Comparison of ENCODE assay signal across 38 cellular contexts in genomic region chr14:96670391-96670790, GRCh38.
"Had no signal": no experiment of that assay in that cellular context is flagged by ENCODE, and none has a peak within 500 bp of the region (broad histone marks: within the 10 kb centered on the region; RNA-seq: fewer than 3 reads in every experiment).

No MANE protein-coding gene starts in this region.

- H3K4me1 ChIP-seq: adrenal gland, ascending aorta, body of pancreas, breast epithelium had no signal

- H3K27me3 ChIP-seq: adrenal gland, ascending aorta, body of pancreas, brain microvascular endothelial cell, cardiac muscle cell had no signal

- DNase-seq: activated effector memory CD4-positive, alpha-beta T cell treated with anti-CD3 and anti-CD28 coated beads, Interleukin-2, amount 50 U/mL, for 16 hours; activated effector memory CD4-positive, alpha-beta T cell treated with Interleukin-2 at 50 U/mL for 16 hours; activated gamma-delta T cell; activated gamma-delta T cell treated with Interleukin-2 at 50 U/mL for 16 hours; activated naive CD4-positive, alpha-beta T cell; activated naive CD4-positive, alpha-beta T cell treated with anti-CD3 and anti-CD28 coated beads for 36 hours; activated naive CD4-positive, alpha-beta T cell treated with anti-CD3 and anti-CD28 coated beads, Interleukin-2, amount 10 ng/mL, durations not matched to agents 7 days and 5 days; activated naive CD4-positive, alpha-beta T cell treated with anti-CD3 and anti-CD28 coated beads, Interleukin-2, amount 50 U/mL, for 16 hours; activated naive CD4-positive, alpha-beta T cell treated with Interleukin-2 at 50 U/mL for 16 hours; activated naive CD8-positive, alpha-beta T cell treated with anti-CD3 and anti-CD28 coated beads for 36 hours; activated naive CD8-positive, alpha-beta T cell treated with anti-CD3 and anti-CD28 coated beads, Interleukin-2, amount 10 ng/mL, durations not matched to agents 7 days and 5 days; activated naive CD8-positive, alpha-beta T cell treated with anti-CD3 and anti-CD28 coated beads, Interleukin-2, amount 50 U/mL, for 24 hours; activated T-cell treated with anti-CD3 and anti-CD28 coated beads, Interleukin-2, amount 50 U/mL, for 1 hour; activated T-cell treated with anti-CD3 and anti-CD28 coated beads, Interleukin-2, amount 50 U/mL, for 24 hours; activated T-cell treated with anti-CD3 and anti-CD28 coated beads, Interleukin-2, amount 50 U/mL, for 4 hours; activated T-cell treated with anti-CD3 and anti-CD28 coated beads, Interleukin-2, amount 50 U/mL, for 48 hours; activated T-cell treated with anti-CD3 and anti-CD28 coated beads, Interleukin-2, amount 50 U/mL, for 72 hours; adrenal gland; amniotic stem cell; amygdala; anterior cingulate cortex; aorta; body of pancreas; brain microvascular endothelial cell; caudate nucleus; central memory CD4-positive, alpha-beta T cell; cerebellar nuclear complex had no signal

- H3K27me3 Mint-ChIP-seq: brain had no signal

- H3K36me3 ChIP-seq: adrenal gland, ascending aorta, brain microvascular endothelial cell, breast epithelium, cardiac muscle cell had no signal

- H3K9me3 ChIP-seq: adrenal gland, ascending aorta, body of pancreas, breast epithelium had no signal

- H3K36me3 Mint-ChIP-seq: activated naive CD4-positive, alpha-beta T cell treated with anti-CD3 and anti-CD28 coated beads, Interleukin-2, amount 10 ng/mL, durations not matched to agents 7 days and 5 days; activated naive CD4-positive, alpha-beta T cell treated with anti-CD3 and anti-CD28 coated beads, Interleukin-2, amount 50 U/mL, for 24 hours; activated naive CD4-positive, alpha-beta T cell treated with anti-CD3 and anti-CD28 coated beads, Interleukin-2, amount 50 U/mL, for 72 hours; activated naive CD8-positive, alpha-beta T cell; activated naive CD8-positive, alpha-beta T cell treated with anti-CD3 and anti-CD28 coated beads for 36 hours; activated naive CD8-positive, alpha-beta T cell treated with anti-CD3 and anti-CD28 coated beads, Interleukin-2, amount 10 ng/mL, durations not matched to agents 7 days and 5 days; brain had no signal

- H3K4me1 Mint-ChIP-seq: activated naive CD4-positive, alpha-beta T cell treated with anti-CD3 and anti-CD28 coated beads, Interleukin-2, amount 10 ng/mL, durations not matched to agents 7 days and 5 days; activated naive CD4-positive, alpha-beta T cell treated with anti-CD3 and anti-CD28 coated beads, Interleukin-2, amount 50 U/mL, for 24 hours; activated naive CD8-positive, alpha-beta T cell treated with anti-CD3 and anti-CD28 coated beads for 36 hours; activated naive CD8-positive, alpha-beta T cell treated with anti-CD3 and anti-CD28 coated beads, Interleukin-2, amount 10 ng/mL, durations not matched to agents 7 days and 5 days; activated naive CD8-positive, alpha-beta T cell treated with anti-CD3 and anti-CD28 coated beads, Interleukin-2, amount 50 U/mL, for 24 hours; activated T-helper 17 cell treated with anti-CD3 and anti-CD28 coated beads, Interleukin-2, amount 50 U/mL, for 72 hours; central memory CD8-positive, alpha-beta T cell had no signal

- H3K4me3 ChIP-seq: adrenal gland, ascending aorta, body of pancreas, breast epithelium, cardiac muscle cell had no signal

- H3K4me3 Mint-ChIP-seq: activated naive CD4-positive, alpha-beta T cell treated with anti-CD3 and anti-CD28 coated beads for 36 hours; activated naive CD4-positive, alpha-beta T cell treated with anti-CD3 and anti-CD28 coated beads, Interleukin-2, amount 10 ng/mL, durations not matched to agents 7 days and 5 days; activated naive CD4-positive, alpha-beta T cell treated with anti-CD3 and anti-CD28 coated beads, Interleukin-2, amount 50 U/mL, for 24 hours; activated naive CD8-positive, alpha-beta T cell; activated naive CD8-positive, alpha-beta T cell treated with anti-CD3 and anti-CD28 coated beads for 36 hours; activated naive CD8-positive, alpha-beta T cell treated with anti-CD3 and anti-CD28 coated beads, Interleukin-2, amount 10 ng/mL, durations not matched to agents 7 days and 5 days; activated naive CD8-positive, alpha-beta T cell treated with anti-CD3 and anti-CD28 coated beads, Interleukin-2, amount 50 U/mL, for 24 hours; activated T-cell treated with anti-CD3 and anti-CD28 coated beads, Interleukin-2, amount 50 U/mL, for 24 hours; activated T-cell treated with anti-CD3 and anti-CD28 coated beads, Interleukin-2, amount 50 U/mL, for 4 hours; activated T-cell treated with anti-CD3 and anti-CD28 coated beads, Interleukin-2, amount 50 U/mL, for 72 hours; activated T-helper 1 cell treated with anti-CD3 and anti-CD28 coated beads, Interleukin-12 subunit alpha, Interleukin-12 subunit beta, Interleukin-2, Interleukin-4 antibody, amounts not matched to agents 30 ng/mL and 10 ng/mL and 1 ng/mL, durations not matched to agents 14 hours and 24 hours and 36 hours; activated T-helper 17 cell treated with anti-CD3 and anti-CD28 coated beads, Interleukin-2, amount 50 U/mL, for 72 hours; brain; central memory CD8-positive, alpha-beta T cell had no signal

- ATAC-seq: activated naive CD4-positive, alpha-beta T cell treated with anti-CD3 and anti-CD28 coated beads, Interleukin-2, amount 50 U/mL, for 72 hours; activated naive CD8-positive, alpha-beta T cell treated with anti-CD3 and anti-CD28 coated beads, Interleukin-2, amount 50 U/mL, for 24 hours; activated T-cell treated with anti-CD3 and anti-CD28 coated beads, Interleukin-2, amount 50 U/mL, for 4 hours; activated T-cell treated with anti-CD3 and anti-CD28 coated beads, Interleukin-2, amount 50 U/mL, for 72 hours; activated T-helper 17 cell treated with anti-CD3 and anti-CD28 coated beads, Interleukin-2, amount 50 U/mL, for 72 hours; body of pancreas had no signal

- H3K27ac ChIP-seq: adrenal gland, ascending aorta, body of pancreas, brain microvascular endothelial cell, breast epithelium, cardiac muscle cell had no signal

- H3K9me3 Mint-ChIP-seq: activated naive CD4-positive, alpha-beta T cell treated with anti-CD3 and anti-CD28 coated beads for 36 hours; activated naive CD4-positive, alpha-beta T cell treated with anti-CD3 and anti-CD28 coated beads, Interleukin-2, amount 10 ng/mL, durations not matched to agents 7 days and 5 days; activated naive CD4-positive, alpha-beta T cell treated with anti-CD3 and anti-CD28 coated beads, Interleukin-2, amount 50 U/mL, for 24 hours; activated naive CD4-positive, alpha-beta T cell treated with anti-CD3 and anti-CD28 coated beads, Interleukin-2, amount 50 U/mL, for 72 hours; activated naive CD8-positive, alpha-beta T cell treated with anti-CD3 and anti-CD28 coated beads for 36 hours; activated naive CD8-positive, alpha-beta T cell treated with anti-CD3 and anti-CD28 coated beads, Interleukin-2, amount 10 ng/mL, durations not matched to agents 7 days and 5 days; activated naive CD8-positive, alpha-beta T cell treated with anti-CD3 and anti-CD28 coated beads, Interleukin-2, amount 50 U/mL, for 24 hours; activated T-cell treated with anti-CD3 and anti-CD28 coated beads, Interleukin-2, amount 50 U/mL, for 24 hours; activated T-cell treated with anti-CD3 and anti-CD28 coated beads, Interleukin-2, amount 50 U/mL, for 4 hours; activated T-cell treated with anti-CD3 and anti-CD28 coated beads, Interleukin-2, amount 50 U/mL, for 72 hours; activated T-helper 1 cell treated with anti-CD3 and anti-CD28 coated beads, Interleukin-12 subunit alpha, Interleukin-12 subunit beta, Interleukin-2, Interleukin-4 antibody, amounts not matched to agents 30 ng/mL and 10 ng/mL and 1 ng/mL, durations not matched to agents 14 hours and 24 hours and 36 hours; activated T-helper 17 cell treated with anti-CD3 and anti-CD28 coated beads, Interleukin-2, amount 50 U/mL, for 72 hours; activated T-helper 2 cell treated with anti-CD3 and anti-CD28 coated beads, Interferon-gamma antibody, Interleukin-2, Interleukin-4, amounts not matched to agents 10 μg/mL and 5 μg/mL and 100 μg/mL, durations not matched to agents 14 hours and 24 hours and 36 hours; central memory CD8-positive, alpha-beta T cell had no signal

- H3K27ac Mint-ChIP-seq: activated naive CD4-positive, alpha-beta T cell treated with anti-CD3 and anti-CD28 coated beads for 36 hours; activated naive CD4-positive, alpha-beta T cell treated with anti-CD3 and anti-CD28 coated beads, Interleukin-2, amount 10 ng/mL, durations not matched to agents 7 days and 5 days; activated naive CD4-positive, alpha-beta T cell treated with anti-CD3 and anti-CD28 coated beads, Interleukin-2, amount 50 U/mL, for 24 hours; activated naive CD4-positive, alpha-beta T cell treated with anti-CD3 and anti-CD28 coated beads, Interleukin-2, amount 50 U/mL, for 72 hours; activated naive CD8-positive, alpha-beta T cell; activated naive CD8-positive, alpha-beta T cell treated with anti-CD3 and anti-CD28 coated beads for 36 hours; activated naive CD8-positive, alpha-beta T cell treated with anti-CD3 and anti-CD28 coated beads, Interleukin-2, amount 10 ng/mL, durations not matched to agents 7 days and 5 days; activated naive CD8-positive, alpha-beta T cell treated with anti-CD3 and anti-CD28 coated beads, Interleukin-2, amount 50 U/mL, for 24 hours; activated T-cell treated with anti-CD3 and anti-CD28 coated beads, Interleukin-2, amount 50 U/mL, for 24 hours; activated T-cell treated with anti-CD3 and anti-CD28 coated beads, Interleukin-2, amount 50 U/mL, for 72 hours; activated T-helper 1 cell treated with anti-CD3 and anti-CD28 coated beads, Interleukin-12 subunit alpha, Interleukin-12 subunit beta, Interleukin-2, Interleukin-4 antibody, amounts not matched to agents 30 ng/mL and 10 ng/mL and 1 ng/mL, durations not matched to agents 14 hours and 24 hours and 36 hours; activated T-helper 17 cell treated with anti-CD3 and anti-CD28 coated beads, Interleukin-2, amount 50 U/mL, for 72 hours; activated T-helper 2 cell treated with anti-CD3 and anti-CD28 coated beads, Interferon-gamma antibody, Interleukin-2, Interleukin-4, amounts not matched to agents 10 μg/mL and 5 μg/mL and 100 μg/mL, durations not matched to agents 14 hours and 24 hours and 36 hours; brain had no signal
